In the genomic region with DNA sequence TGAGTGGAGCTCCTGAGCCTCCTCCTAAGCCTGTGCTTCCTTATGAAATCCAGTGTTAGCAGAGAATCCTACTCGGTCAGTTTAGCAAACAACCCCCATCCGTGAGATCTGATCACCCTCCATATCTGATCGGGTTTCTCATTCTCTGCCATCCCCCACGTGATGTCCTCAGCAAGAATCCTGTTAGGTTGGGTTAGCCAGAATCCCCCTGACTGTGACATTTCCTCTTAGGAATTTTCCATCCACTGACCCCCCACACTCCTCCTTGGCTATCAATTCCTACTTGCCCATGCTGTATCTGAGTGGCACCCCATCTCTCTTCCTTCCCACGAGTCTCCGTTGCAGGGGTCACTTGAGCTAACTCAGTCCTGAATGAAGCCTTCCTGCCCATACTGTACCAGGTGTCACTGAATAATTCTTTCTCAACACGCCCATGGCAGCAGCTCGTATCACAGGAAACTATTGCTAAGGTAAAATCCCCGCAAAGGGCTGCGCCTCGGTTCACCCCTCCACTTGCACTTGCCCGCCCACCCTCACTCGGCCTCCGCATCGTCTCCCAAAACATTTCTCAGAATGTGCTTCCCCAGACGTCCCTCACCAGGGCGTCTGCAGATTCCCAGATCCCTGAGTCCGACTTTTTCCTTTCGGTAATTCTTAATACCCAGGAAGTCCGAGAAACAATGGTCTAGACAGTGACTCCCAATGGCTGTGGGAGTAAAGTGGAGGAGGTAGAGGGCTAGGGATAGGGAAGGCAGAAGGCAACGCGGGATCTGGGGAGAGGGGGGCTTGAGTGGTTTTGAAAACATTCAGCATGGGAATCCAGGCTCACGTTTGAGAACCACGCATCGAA, we compare ENCODE assay signal across 11 cellular contexts. TPM values are rescaled to one million over a fixed set of nuclear protein-coding genes. Genes with fewer than 3 reads are reported as not detected.
DNase-seq lines count a peak whose midpoint lies in the region; ATAC-seq, FAIRE-seq and TF ChIP-seq lines count a peak whose summit lies in the region.
"Had no signal": no experiment of that assay in that cellular context is flagged by ENCODE, and none has a peak within 500 bp of the region (broad histone marks: within the 10 kb centered on the region; RNA-seq: fewer than 3 reads in every experiment).

No MANE protein-coding gene starts in this region.

- H3K4me1 ChIP-seq in A549 (peaks cover 93% of the 10 kb centered on the region), PC-9 (replicated peaks; ENCODE audit: insufficient read depth) (peaks cover 81% of the 10 kb centered on the region)

- 70% methylated on average over 25 of the region's 25 CpGs for WGBS in A549 (ENCODE audit: missing lambda C conversion rate)

- TF ChIP-seq CTCF in A549 (IDR thresholded peaks at IDR 0.05) (no peak), PC-9 (conservative IDR thresholded peaks at IDR 0.05) (no peak), neural crest cell (conservative IDR thresholded peaks at IDR 0.05) (no peak)

- H3K9me3 Mint-ChIP-seq in neural crest cell = no peaks in the 10 kb centered on the region

- H3K4me3 ChIP-seq in A549 (no peak overlapping the region), PC-9 (peak overlapping the region; percentile 21; the same call in 1 of the 2 replicates)
- H3K4me3 ChIP-seq: BLaER1 treated with 17β-estradiol and CSF1 and Interleukin-3, amounts not matched to agents 10 nM and 100 nM had no signal

- no peaks in the 10 kb centered on the region for H3K27me3 Mint-ChIP-seq in neural crest cell (ENCODE audit: low read depth)

- H3K4me2 ChIP-seq in A549 (peak overlapping the region; percentile 83), PC-9 (peak overlapping the region; percentile 83)

- TF ChIP-seq POLR2A in A549 (IDR thresholded peaks at IDR 0.05; ENCODE audit: low read length) = no peak

- DNase-seq in A549 (ENCODE audit: low read depth in 1 of 2, low spot score in 1 of 2) (peak in 1 of 2 experiments; percentile 45), PC-9 (peak; percentile 25 to 61), fibroblast of gingiva (ENCODE audit: low read depth) (peak; percentile 69), neural crest cell (ENCODE audit: low read depth, low spot score) (no peak), SW480 (ENCODE audit: low spot score) (no peak), RKO (ENCODE audit: low spot score) (no peak)
- DNase-seq: effector CD8-positive, alpha-beta T cell; stimulated activated CD4-positive, alpha-beta T cell treated with anti-CD3 and anti-CD28 coated beads, Interleukin-4, amount 100 ng/mL, for 1 hour had no signal

- H3K27me3 ChIP-seq in PC-9 (ENCODE audit: insufficient read depth, low read depth) = no peaks in the 10 kb centered on the region
- H3K27me3 ChIP-seq: BLaER1 treated with 17β-estradiol and CSF1 and Interleukin-3, amounts not matched to agents 10 nM and 100 nM had no signal

- CTCF ChIA-PET in A549 (lab: Yijun Ruan, JAX) = interaction anchor here (0.9 to 12.3 kb wide), 14 partner anchors 9 to 79 kb away, joined by 3 to 83 read pairs (median 4); a partner anchor contains a TSS
- CTCF ChIA-PET in PC-9 (lab: Charles Lee) = no interaction called here

- H3K4me1 Mint-ChIP-seq in neural crest cell = peaks cover 59% of the 10 kb centered on the region

- peak overlapping the region; percentile 20 for H3K4me3 Mint-ChIP-seq in neural crest cell

- intact Hi-C loops in PC-9 (cut with micrococcal nuclease; ENCODE audit: unreplicated experiment) = loop anchor here (1.0 to 2.0 kb wide), 5 partner anchors 21 to 61 kb away; a partner anchor contains a TSS

- H3K27ac ChIP-seq in A549 = peak overlapping the region; percentile 97 to 98
- peak overlapping the region; percentile 99 for H3K27ac ChIP-seq in PC-9

- no peak overlapping the region for H2AFZ ChIP-seq in PC-9

- no peaks in the 10 kb centered on the region for H3K9me3 ChIP-seq in A549
- no peaks in the 10 kb centered on the region for H3K9me3 ChIP-seq in PC-9 (ENCODE audit: insufficient read depth, low read depth)
- H3K9me3 ChIP-seq: BLaER1 treated with 17β-estradiol and CSF1 and Interleukin-3, amounts not matched to agents 10 nM and 100 nM had no signal

- H3K79me2 ChIP-seq in PC-9 (ENCODE audit: low read depth) = peaks cover 38% of the 10 kb centered on the region

- H4K20me1 ChIP-seq in PC-9 (ENCODE audit: insufficient read depth) = no peaks in the 10 kb centered on the region
- H4K20me1 ChIP-seq: BLaER1 treated with 17β-estradiol and CSF1 and Interleukin-3, amounts not matched to agents 10 nM and 100 nM had no signal

- ATAC-seq in A549 (peak in 1 of 2 experiments; percentile 11; a peak in 5 of 6 replicates), GM19351 (IDR thresholded peaks at IDR 0.05; ENCODE audit: unreplicated experiment) (no peak), GM21390 (IDR thresholded peaks at IDR 0.05; ENCODE audit: unreplicated experiment) (no peak)

- H3K36me3 ChIP-seq in PC-9 (ENCODE audit: low read depth) = no peaks in the 10 kb centered on the region
- H3K36me3 ChIP-seq: BLaER1 treated with 17β-estradiol and CSF1 and Interleukin-3, amounts not matched to agents 10 nM and 100 nM had no signal

- peaks cover 64% of the 10 kb centered on the region for H3F3A ChIP-seq in PC-9 (ENCODE audit: insufficient read depth, low read depth)

- no peak for TF ChIP-seq EP300 in A549 (IDR thresholded peaks at IDR 0.05)

- no peaks in the 10 kb centered on the region for H3K9me2 ChIP-seq in PC-9 (ENCODE audit: insufficient read depth)

- TF ChIP-seq RAD21 in A549 (conservative IDR thresholded peaks at IDR 0.05 in 1 of 2, IDR thresholded peaks at IDR 0.05 in 1 of 2) = no peak

- BruUV-seq in PC-9 (replicated peaks; lab: Mats Ljungman, UMichigan) = no TSS peak

- H3K36me3 Mint-ChIP-seq in neural crest cell (ENCODE audit: low read depth) = no peaks in the 10 kb centered on the region

- POLR2A ChIA-PET in A549 (lab: Yijun Ruan, JAX) = interaction anchor here (1.1 to 3.2 kb wide), 10 partner anchors 8 to 44 kb away, joined by 3 to 36 read pairs (median 16); a partner anchor contains a TSS
- POLR2A ChIA-PET in PC-9 (lab: Charles Lee; ENCODE audit: unreplicated experiment) = interaction anchor here (0.6 to 1.3 kb wide), 2 partner anchors 44 to 55 kb away, joined by 7 to 9 read pairs; a partner anchor contains a TSS

- peak overlapping the region; percentile 88 for H3K27ac Mint-ChIP-seq in neural crest cell (ENCODE audit: unreplicated experiment)

- no peak for FAIRE-seq in A549 (lab: Jason Lieb, UNC)

TF ChIP-seq in A549, 52 proteins besides CTCF, POLR2A, EP300 and RAD21 (continues in another document):
- TF ChIP-seq HOXB13 (CRISPR knock-in tag; IDR thresholded peaks at IDR 0.05; ENCODE audit: low read depth) (no peak), NR3C1 (IDR thresholded peaks at IDR 0.05) (no peak), NPAS2 (CRISPR knock-in tag; IDR thresholded peaks at IDR 0.05; ENCODE audit: borderline replicate concordance) (no peak), CBX2 (IDR thresholded peaks at IDR 0.05; ENCODE audit: borderline replicate concordance, low read depth) (no peak), FOXS1 (CRISPR knock-in tag; IDR thresholded peaks at IDR 0.05) (no peak)
- TF ChIP-seq, protein P1, sequence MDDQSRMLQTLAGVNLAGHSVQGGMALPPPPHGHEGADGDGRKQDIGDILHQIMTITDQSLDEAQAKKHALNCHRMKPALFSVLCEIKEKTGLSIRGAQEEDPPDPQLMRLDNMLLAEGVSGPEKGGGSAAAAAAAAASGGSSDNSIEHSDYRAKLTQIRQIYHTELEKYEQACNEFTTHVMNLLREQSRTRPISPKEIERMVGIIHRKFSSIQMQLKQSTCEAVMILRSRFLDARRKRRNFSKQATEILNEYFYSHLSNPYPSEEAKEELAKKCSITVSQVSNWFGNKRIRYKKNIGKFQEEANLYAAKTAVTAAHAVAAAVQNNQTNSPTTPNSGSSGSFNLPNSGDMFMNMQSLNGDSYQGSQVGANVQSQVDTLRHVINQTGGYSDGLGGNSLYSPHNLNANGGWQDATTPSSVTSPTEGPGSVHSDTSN (IDR thresholded peaks at IDR 0.05) = no peak
- TF ChIP-seq, protein P2, sequence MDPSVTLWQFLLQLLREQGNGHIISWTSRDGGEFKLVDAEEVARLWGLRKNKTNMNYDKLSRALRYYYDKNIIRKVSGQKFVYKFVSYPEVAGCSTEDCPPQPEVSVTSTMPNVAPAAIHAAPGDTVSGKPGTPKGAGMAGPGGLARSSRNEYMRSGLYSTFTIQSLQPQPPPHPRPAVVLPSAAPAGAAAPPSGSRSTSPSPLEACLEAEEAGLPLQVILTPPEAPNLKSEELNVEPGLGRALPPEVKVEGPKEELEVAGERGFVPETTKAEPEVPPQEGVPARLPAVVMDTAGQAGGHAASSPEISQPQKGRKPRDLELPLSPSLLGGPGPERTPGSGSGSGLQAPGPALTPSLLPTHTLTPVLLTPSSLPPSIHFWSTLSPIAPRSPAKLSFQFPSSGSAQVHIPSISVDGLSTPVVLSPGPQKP (IDR thresholded peaks at IDR 0.05; ENCODE audit: low read depth, low read length) = no peak
- TF ChIP-seq, protein P3, sequence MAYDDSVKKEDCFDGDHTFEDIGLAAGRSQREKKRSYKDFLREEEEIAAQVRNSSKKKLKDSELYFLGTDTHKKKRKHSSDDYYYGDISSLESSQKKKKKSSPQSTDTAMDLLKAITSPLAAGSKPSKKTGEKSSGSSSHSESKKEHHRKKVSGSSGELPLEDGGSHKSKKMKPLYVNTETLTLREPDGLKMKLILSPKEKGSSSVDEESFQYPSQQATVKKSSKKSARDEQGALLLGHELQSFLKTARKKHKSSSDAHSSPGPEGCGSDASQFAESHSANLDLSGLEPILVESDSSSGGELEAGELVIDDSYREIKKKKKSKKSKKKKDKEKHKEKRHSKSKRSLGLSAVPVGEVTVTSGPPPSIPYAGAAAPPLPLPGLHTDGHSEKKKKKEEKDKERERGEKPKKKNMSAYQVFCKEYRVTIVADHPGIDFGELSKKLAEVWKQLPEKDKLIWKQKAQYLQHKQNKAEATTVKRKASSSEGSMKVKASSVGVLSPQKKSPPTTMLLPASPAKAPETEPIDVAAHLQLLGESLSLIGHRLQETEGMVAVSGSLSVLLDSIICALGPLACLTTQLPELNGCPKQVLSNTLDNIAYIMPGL (CRISPR knock-in tag; IDR thresholded peaks at IDR 0.05; ENCODE audit: borderline replicate concordance) = no peak

RNA-seq across cellular contexts. Expression of a gene that starts 44.0 kb away (rescaled TPM):
- polyA plus RNA-seq in A549 (2011; rRNA removed) (229 and 265 TPM in 2 replicates), A549 (2017; fragmentation: RNase III; extraction: RNeasy Plus Mini Kit Qiagen cat#74134 plus additional on column Dnase treatment) (190 to 217 TPM (median 191 TPM) in 3 replicates)
- 117 TPM in 2 replicates for polyA plus RNA-seq in A549 (2012; cell fraction: cytosol; rRNA removed)
- 127 and 200 TPM in 2 replicates for polyA plus RNA-seq in A549 (2012; cell fraction: nucleus; rRNA removed)
- 195 and 221 TPM in 2 replicates for polyA minus RNA-seq in A549 (2011; rRNA and poly(A)+ RNA removed)
- total RNA-seq in PC-9 (2021) (255 and 274 TPM in 2 replicates), neural crest cell (3.9 and 4.0 TPM in 2 replicates)

RNA-seq across cellular contexts. Expression of a gene that starts 58.2 kb away (rescaled TPM):
- polyA plus RNA-seq in A549 (2011; rRNA removed) = 63.5 and 87.0 TPM in 2 replicates
- 24.7 and 26.7 TPM in 2 replicates for polyA plus RNA-seq in A549 (2012; cell fraction: cytosol; rRNA removed)
- 12.1 and 18.0 TPM in 2 replicates for polyA plus RNA-seq in A549 (2012; cell fraction: nucleus; rRNA removed)
- 51.2 to 57.9 TPM (median 52.4 TPM) in 3 replicates for polyA plus RNA-seq in A549 (2017; fragmentation: RNase III; extraction: RNeasy Plus Mini Kit Qiagen cat#74134 plus additional on column Dnase treatment)
- 12.0 and 13.0 TPM in 2 replicates for polyA minus RNA-seq in A549 (2011; rRNA and poly(A)+ RNA removed)
- 29.6 and 38.9 TPM in 2 replicates for total RNA-seq in PC-9 (2021)
- total RNA-seq in neural crest cell = 30.7 and 30.9 TPM in 2 replicates

Comparison
In these comparisons a context has a peak if more than half of its experiments do, and no peak if none do; other contexts are left out.
1. DNase-seq: peak in PC-9 (2 of 2) and fibroblast of gingiva (single experiment); none in neural crest cell (single experiment), SW480 (single experiment) and RKO (single experiment).
2. RNA of a gene that starts 44.0 kb away (total RNA-seq): 255 to 274 TPM in PC-9; 3.9 to 4.0 TPM in neural crest cell; every median in the first group is over 10 times any median in the second.